21 cellular contexts compared by ENCODE assay signal in the genomic region with DNA sequence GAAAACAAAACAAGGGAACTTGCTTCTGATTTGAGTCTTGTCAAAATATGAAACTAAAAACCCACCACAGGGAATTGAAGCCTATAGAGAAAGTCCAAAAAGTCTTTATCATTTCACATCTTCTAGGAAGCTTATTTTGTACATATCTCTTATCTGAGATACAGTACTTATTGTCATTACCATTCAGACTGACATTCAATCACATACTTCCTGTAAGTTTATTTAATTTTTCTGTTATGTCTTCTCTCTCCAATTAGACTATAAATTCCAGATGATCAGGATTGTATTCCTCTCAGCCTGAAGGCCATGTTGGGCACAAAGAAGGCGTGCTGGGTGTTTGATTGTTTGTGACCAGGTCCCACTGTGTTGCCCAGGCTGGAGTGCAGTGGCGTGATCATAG.
"Had no signal": no experiment of that assay in that cellular context is flagged by ENCODE, and none has a peak within 500 bp of the region (broad histone marks: within the 10 kb centered on the region; RNA-seq: fewer than 3 reads in every experiment).

No MANE protein-coding gene starts in this region.

- H3K27ac ChIP-seq: KMS-11, RWPE1 had no signal

- H3K9me3 ChIP-seq: MG63 had no signal

- H3K9ac ChIP-seq: KMS-11 had no signal

- H3K36me3 ChIP-seq: MG63 had no signal

- H3K27me3 Mint-ChIP-seq: IgD-negative memory B cell had no signal

- H3K27ac Mint-ChIP-seq: IgD-negative memory B cell had no signal

- H3K27me3 ChIP-seq: MG63 had no signal

- ATAC-seq: HepG2, K562 had no signal

- H3K4me3 ChIP-seq: K562, MG63 had no signal

- FAIRE-seq: HepG2, K562, RCC 7860 had no signal

- H3K4me3 Mint-ChIP-seq: IgD-negative memory B cell had no signal

- H3K4me2 ChIP-seq: KMS-11 had no signal

- DNase-seq: Kasumi-1, MG63, NCI-H1092, NCI-H1105 treated with DMSO at 0.1 percent for 48 hours, NCI-H1417 treated with DMSO at 0.1 percent for 48 hours, NCI-H1694, NCI-H2029, NCI-H2081 treated with DMSO at 0.1 percent for 48 hours, NCI-H2171, NCI-H226, NCI-H446, NCI-H510A, NCI-H524 treated with DMSO at 0.1 percent for 48 hours, NCI-H774, SHP77 had no signal
